In the genomic region with DNA sequence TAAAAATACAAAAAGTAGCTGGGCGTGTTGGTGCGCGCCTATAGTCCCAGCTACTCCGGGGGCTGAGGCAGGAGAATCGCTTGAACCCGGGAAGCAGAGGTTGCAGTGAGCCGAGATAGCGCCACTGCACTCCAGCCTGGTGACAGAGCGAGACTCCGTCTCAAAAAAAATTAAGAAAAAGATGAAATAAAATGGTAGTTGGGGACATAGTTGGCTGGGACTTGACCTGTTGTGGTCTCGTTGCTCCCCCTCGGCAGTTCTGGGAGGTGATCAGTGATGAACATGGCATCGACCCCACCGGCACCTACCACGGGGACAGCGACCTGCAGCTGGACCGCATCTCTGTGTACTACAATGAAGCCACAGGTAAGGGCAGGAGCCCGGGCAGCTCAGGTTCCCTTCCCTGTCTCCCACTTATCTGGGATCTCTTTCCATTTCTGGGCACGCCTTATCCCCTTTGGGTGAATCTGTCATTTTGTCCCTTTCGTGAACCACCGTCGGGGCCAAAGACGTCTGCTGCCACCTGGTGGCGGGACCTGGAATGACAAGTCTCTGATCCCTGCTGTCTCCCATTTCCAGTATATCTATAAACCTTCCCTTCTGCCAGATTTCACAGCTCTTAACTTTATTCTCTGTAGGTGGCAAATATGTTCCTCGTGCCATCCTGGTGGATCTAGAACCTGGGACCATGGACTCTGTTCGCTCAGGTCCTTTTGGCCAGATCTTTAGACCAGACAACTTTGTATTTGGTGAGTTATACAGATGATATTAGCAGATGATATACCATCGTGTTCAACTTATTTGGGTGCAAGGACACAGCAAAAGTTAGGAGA, we compare ENCODE assay signal across 8 cellular contexts. TPM values are rescaled to one million over a fixed set of nuclear protein-coding genes. Genes with fewer than 3 reads are reported as not detected.
DNase-seq lines count a peak whose midpoint lies in the region; ATAC-seq and TF ChIP-seq lines count a peak whose summit lies in the region.

No MANE protein-coding gene starts in this region.

- ATAC-seq in HG02970 (IDR thresholded peaks at IDR 0.05; ENCODE audit: low FRiP score, unreplicated experiment) (no peak), HG02763 (IDR thresholded peaks at IDR 0.05; ENCODE audit: unreplicated experiment) (no peak)

- H3K4me3 ChIP-seq in astrocyte of the cerebellum (ENCODE audit: low read depth, low read length): peak overlapping the region; percentile 100

- DNase-seq in NCI-H146 (lab: John Stamatoyannopoulos, UW) (peak; percentile 64), T-helper 22 cell (ENCODE audit: low read depth) (peak; percentile 55), astrocyte of the cerebellum (ENCODE audit: low read depth) (no peak), hepatic stellate cell (ENCODE audit: low spot score) (peak; percentile 74), renal cortical epithelial cell (ENCODE audit: low read depth) (peak; percentile 50)

- peak; percentile 92 for TF ChIP-seq CTCF in GM12873 (IDR thresholded peaks at IDR 0.05; ENCODE audit: insufficient read depth, low read depth, low read length, missing control alignments)
- peak; percentile 86 for TF ChIP-seq CTCF in astrocyte of the cerebellum (IDR thresholded peaks at IDR 0.05; ENCODE audit: low read depth, low read length, missing control alignments)

- in situ Hi-C loops in astrocyte of the cerebellum (cut with HindIII; ENCODE audit: low sequenced_read_pairs): no loop called here

RNA-seq across cellular contexts. Expression of gene TUBB, which starts 2.3 kb away (rescaled TPM):
- 312 and 597 TPM in 2 replicates for total RNA-seq in renal cortical epithelial cell

RNA-seq across cellular contexts. Expression of gene MDC1, which starts 5.4 kb away (rescaled TPM):
- total RNA-seq in renal cortical epithelial cell: 6.4 and 10.2 TPM in 2 replicates

RNA-seq across cellular contexts. Expression of gene FLOT1, which starts 20.0 kb away (rescaled TPM):
- 19.4 and 100 TPM in 2 replicates for total RNA-seq in renal cortical epithelial cell

RNA-seq across cellular contexts. Expression of gene IER3, which starts 21.9 kb away (rescaled TPM):
- total RNA-seq in renal cortical epithelial cell: 56.6 and 249 TPM in 2 replicates

RNA-seq across cellular contexts. Expression of gene NRM, which starts 31.7 kb away (rescaled TPM):
- total RNA-seq in renal cortical epithelial cell: 0.69 and 1.7 TPM in 2 replicates
